ENCODE assay signal across 2 cellular contexts in the genomic region with DNA sequence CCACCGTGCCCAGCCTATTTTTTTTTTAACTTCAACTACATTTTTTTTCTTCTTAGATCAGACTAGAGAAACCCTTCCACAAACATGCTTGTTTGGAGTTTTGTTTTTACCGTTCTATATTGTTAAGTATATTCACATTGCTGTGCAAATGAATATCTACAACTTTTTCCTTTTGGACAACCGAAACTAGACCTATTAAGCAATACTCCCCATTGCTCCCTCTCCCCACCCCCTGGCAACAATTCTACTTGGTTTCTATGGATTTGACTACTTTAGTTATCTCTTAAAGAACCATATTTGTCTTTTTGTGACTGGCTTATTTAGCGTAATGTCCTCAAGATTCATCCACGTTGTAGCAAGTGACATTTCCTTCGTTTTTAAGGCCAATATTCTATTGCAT.
TF ChIP-seq lines count a peak whose summit lies in the region.

No MANE protein-coding gene starts in this region.

TF ChIP-seq in HepG2, 621 proteins besides CTCF, POLR2A, EP300 and RAD21:
- TF ChIP-seq SMAD1 (CRISPR knock-in tag; IDR thresholded peaks at IDR 0.05; ENCODE audit: borderline replicate concordance, low read depth) (no peak), ESRRA (CRISPR knock-in tag; IDR thresholded peaks at IDR 0.05; ENCODE audit: low read depth) (no peak), ZNF367 (CRISPR knock-in tag; IDR thresholded peaks at IDR 0.05; ENCODE audit: borderline replicate concordance) (no peak), CBX2 (IDR thresholded peaks at IDR 0.05; ENCODE audit: low read depth, low read length) (no peak), CBX2 (CRISPR knock-in tag; IDR thresholded peaks at IDR 0.05; ENCODE audit: low read depth) (no peak), ATM (IDR thresholded peaks at IDR 0.05; ENCODE audit: borderline replicate concordance) (no peak), MAF1 (CRISPR knock-in tag; IDR thresholded peaks at IDR 0.05; ENCODE audit: borderline replicate concordance) (no peak), MXI1 (IDR thresholded peaks at IDR 0.05; ENCODE audit: borderline replicate concordance, low read depth, low read length) (no peak), ZFYVE20 (CRISPR knock-in tag; IDR thresholded peaks at IDR 0.05; ENCODE audit: borderline replicate concordance, low read depth) (no peak), HNRNPLL (IDR thresholded peaks at IDR 0.05; ENCODE audit: low read depth, low read length, poor library complexity, severe bottlenecking) (no peak), NFE2L1 (CRISPR knock-in tag; IDR thresholded peaks at IDR 0.05; ENCODE audit: borderline replicate concordance) (no peak), ZHX1 (CRISPR knock-in tag; IDR thresholded peaks at IDR 0.05; ENCODE audit: low read depth) (no peak), ZNF580 (CRISPR knock-in tag; IDR thresholded peaks at IDR 0.05; ENCODE audit: borderline replicate concordance, low read depth) (no peak), ZNF746 (CRISPR knock-in tag; IDR thresholded peaks at IDR 0.05) (no peak)
- TF ChIP-seq, protein P1, sequence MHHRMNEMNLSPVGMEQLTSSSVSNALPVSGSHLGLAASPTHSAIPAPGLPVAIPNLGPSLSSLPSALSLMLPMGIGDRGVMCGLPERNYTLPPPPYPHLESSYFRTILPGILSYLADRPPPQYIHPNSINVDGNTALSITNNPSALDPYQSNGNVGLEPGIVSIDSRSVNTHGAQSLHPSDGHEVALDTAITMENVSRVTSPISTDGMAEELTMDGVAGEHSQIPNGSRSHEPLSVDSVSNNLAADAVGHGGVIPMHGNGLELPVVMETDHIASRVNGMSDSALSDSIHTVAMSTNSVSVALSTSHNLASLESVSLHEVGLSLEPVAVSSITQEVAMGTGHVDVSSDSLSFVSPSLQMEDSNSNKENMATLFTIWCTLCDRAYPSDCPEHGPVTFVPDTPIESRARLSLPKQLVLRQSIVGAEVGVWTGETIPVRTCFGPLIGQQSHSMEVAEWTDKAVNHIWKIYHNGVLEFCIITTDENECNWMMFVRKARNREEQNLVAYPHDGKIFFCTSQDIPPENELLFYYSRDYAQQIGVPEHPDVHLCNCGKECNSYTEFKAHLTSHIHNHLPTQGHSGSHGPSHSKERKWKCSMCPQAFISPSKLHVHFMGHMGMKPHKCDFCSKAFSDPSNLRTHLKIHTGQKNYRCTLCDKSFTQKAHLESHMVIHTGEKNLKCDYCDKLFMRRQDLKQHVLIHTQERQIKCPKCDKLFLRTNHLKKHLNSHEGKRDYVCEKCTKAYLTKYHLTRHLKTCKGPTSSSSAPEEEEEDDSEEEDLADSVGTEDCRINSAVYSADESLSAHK (CRISPR knock-in tag; IDR thresholded peaks at IDR 0.05; ENCODE audit: borderline replicate concordance), result no peak
- TF ChIP-seq, protein P2, sequence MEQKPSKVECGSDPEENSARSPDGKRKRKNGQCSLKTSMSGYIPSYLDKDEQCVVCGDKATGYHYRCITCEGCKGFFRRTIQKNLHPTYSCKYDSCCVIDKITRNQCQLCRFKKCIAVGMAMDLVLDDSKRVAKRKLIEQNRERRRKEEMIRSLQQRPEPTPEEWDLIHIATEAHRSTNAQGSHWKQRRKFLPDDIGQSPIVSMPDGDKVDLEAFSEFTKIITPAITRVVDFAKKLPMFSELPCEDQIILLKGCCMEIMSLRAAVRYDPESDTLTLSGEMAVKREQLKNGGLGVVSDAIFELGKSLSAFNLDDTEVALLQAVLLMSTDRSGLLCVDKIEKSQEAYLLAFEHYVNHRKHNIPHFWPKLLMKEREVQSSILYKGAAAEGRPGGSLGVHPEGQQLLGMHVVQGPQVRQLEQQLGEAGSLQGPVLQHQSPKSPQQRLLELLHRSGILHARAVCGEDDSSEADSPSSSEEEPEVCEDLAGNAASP (CRISPR knock-in tag; IDR thresholded peaks at IDR 0.05; ENCODE audit: borderline replicate concordance), result no peak
- TF ChIP-seq, protein P3, sequence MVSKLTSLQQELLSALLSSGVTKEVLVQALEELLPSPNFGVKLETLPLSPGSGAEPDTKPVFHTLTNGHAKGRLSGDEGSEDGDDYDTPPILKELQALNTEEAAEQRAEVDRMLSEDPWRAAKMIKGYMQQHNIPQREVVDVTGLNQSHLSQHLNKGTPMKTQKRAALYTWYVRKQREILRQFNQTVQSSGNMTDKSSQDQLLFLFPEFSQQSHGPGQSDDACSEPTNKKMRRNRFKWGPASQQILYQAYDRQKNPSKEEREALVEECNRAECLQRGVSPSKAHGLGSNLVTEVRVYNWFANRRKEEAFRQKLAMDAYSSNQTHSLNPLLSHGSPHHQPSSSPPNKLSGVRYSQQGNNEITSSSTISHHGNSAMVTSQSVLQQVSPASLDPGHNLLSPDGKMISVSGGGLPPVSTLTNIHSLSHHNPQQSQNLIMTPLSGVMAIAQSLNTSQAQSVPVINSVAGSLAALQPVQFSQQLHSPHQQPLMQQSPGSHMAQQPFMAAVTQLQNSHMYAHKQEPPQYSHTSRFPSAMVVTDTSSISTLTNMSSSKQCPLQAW (CRISPR knock-in tag; IDR thresholded peaks at IDR 0.05), result no peak
TF ChIP-seq in HepG2: peak in this region for 0.

TF ChIP-seq in endothelial cell of umbilical vein, 7 proteins besides CTCF, POLR2A, EP300 and RAD21:
- TF ChIP-seq FOS (IDR thresholded peaks at IDR 0.05; ENCODE audit: borderline replicate concordance, insufficient read depth, low read length) (no peak), GATA2 (IDR thresholded peaks at IDR 0.05; ENCODE audit: insufficient read depth, insufficient read length, low read depth, low read length) (no peak), MAX (IDR thresholded peaks at IDR 0.05; ENCODE audit: insufficient read depth, insufficient read length) (no peak), POLR2AphosphoS5 (IDR thresholded peaks at IDR 0.05; ENCODE audit: insufficient read depth, low read depth, low read length) (no peak), EZH2 (IDR thresholded peaks at IDR 0.05; ENCODE audit: borderline replicate concordance, low read depth, low read length, severe bottlenecking) (no peak), MYC (IDR thresholded peaks at IDR 0.05; ENCODE audit: low read depth, low read length) (no peak), JUN (IDR thresholded peaks at IDR 0.05; ENCODE audit: borderline replicate concordance, insufficient read depth, insufficient read length, low read depth) (no peak)
